Comparison of ENCODE assay signal across 11 cellular contexts in genomic region chr14:75440733-75441474, GRCh38. TPM values are rescaled to one million over a fixed set of nuclear protein-coding genes. Genes with fewer than 3 reads are reported as not detected.
DNase-seq lines count a peak whose midpoint lies in the region; ATAC-seq and TF ChIP-seq lines count a peak whose summit lies in the region.
"Had no signal": no experiment of that assay in that cellular context is flagged by ENCODE, and none has a peak within 500 bp of the region (broad histone marks: within the 10 kb centered on the region; RNA-seq: fewer than 3 reads in every experiment).

No MANE protein-coding gene starts in this region.

- no peak for TF ChIP-seq CTCF in chondrocyte (IDR thresholded peaks at IDR 0.05)
- TF ChIP-seq CTCF in right lobe of liver (IDR thresholded peaks at IDR 0.05), result no peak

- no peaks in the 10 kb centered on the region for H3K9me3 Mint-ChIP-seq in chondrocyte (ENCODE audit: low read depth)
- H3K9me3 Mint-ChIP-seq: activated CD4-positive, alpha-beta memory T cell treated with anti-CD3 and anti-CD28 coated beads for 36 hours had no signal

- no peaks in the 10 kb centered on the region for H3K27me3 Mint-ChIP-seq in chondrocyte (ENCODE audit: low read depth)
- H3K27me3 Mint-ChIP-seq: activated CD4-positive, alpha-beta memory T cell treated with anti-CD3 and anti-CD28 coated beads for 36 hours had no signal

- in situ Hi-C loops in GM23248 (cut with MboI), result no loop called here

- H3K27ac ChIP-seq in GM23248 (peak overlapping the region; percentile 97), right lobe of liver (peak overlapping the region in 1 of 3 donors; percentile 49)
- H3K27ac ChIP-seq: hepatocyte had no signal

- H3K4me3 Mint-ChIP-seq in chondrocyte (ENCODE audit: unreplicated experiment), result no peak overlapping the region
- H3K4me3 Mint-ChIP-seq: activated CD4-positive, alpha-beta memory T cell treated with anti-CD3 and anti-CD28 coated beads for 36 hours had no signal

- no peak overlapping the region for H2AFZ ChIP-seq in GM23248
- H2AFZ ChIP-seq: hepatocyte had no signal

- ATAC-seq in right lobe of liver, result peak; percentile 88 to 95 (median 91)
- ATAC-seq in GM19455 (IDR thresholded peaks at IDR 0.05; ENCODE audit: unreplicated experiment), result no peak

- no peaks in the 10 kb centered on the region for H3K9me3 ChIP-seq in GM23248 (ENCODE audit: low read depth)
- H3K9me3 ChIP-seq in right lobe of liver, result no peaks in the 10 kb centered on the region

- peaks cover 75% of the 10 kb centered on the region for H3K79me2 ChIP-seq in GM23248 (ENCODE audit: insufficient read depth)

- H3K9ac ChIP-seq in GM23248, result peak overlapping the region; percentile 79

- H3K9me2 ChIP-seq in GM23248 (ENCODE audit: insufficient read depth), result no peaks in the 10 kb centered on the region

- peaks cover 43% of the 10 kb centered on the region for H3K4me1 Mint-ChIP-seq in chondrocyte (ENCODE audit: low read depth)

- H3K4me1 ChIP-seq in GM23248 (ENCODE audit: insufficient read depth) (peaks cover 47% of the 10 kb centered on the region), right lobe of liver (peaks cover 0 to 28% (median 3%) of the 10 kb centered on the region in 4 donors)

- peak overlapping the region; percentile 55 for H3K4me2 ChIP-seq in GM23248 (ENCODE audit: unreplicated experiment)
- H3K4me2 ChIP-seq: hepatocyte had no signal

- peak; percentile 95 for DNase-seq in GM23248
- no peak for DNase-seq in chondrocyte (ENCODE audit: low spot score)
- peak; percentile 51 to 74 (median 74) for DNase-seq in right lobe of liver
- peak; percentile 88 for DNase-seq in stromal cell of bone marrow (ENCODE audit: low read depth)
- no peak for DNase-seq in NCI-H2196 (lab: John Stamatoyannopoulos, UW; ENCODE audit: unreplicated experiment)
- no peak for DNase-seq in NCI-H187 treated with DMSO at 0.1 percent for 48 hours (lab: John Stamatoyannopoulos, UW)
- no peak for DNase-seq in NCI-H446 (lab: John Stamatoyannopoulos, UW)
- DNase-seq: activated CD4-positive, alpha-beta memory T cell treated with anti-CD3 and anti-CD28 coated beads for 36 hours; NCI-H2029 treated with DMSO at 0.1 percent for 48 hours had no signal

- 24 to 25% methylated on average over 14 of the region's 14 CpGs for WGBS in GM23248 (ENCODE audit: low coverage in 1 of 2, low lambda C conversion rate in 2 of 2, missing lambda C conversion rate in 2 of 2), 2 experiments
- WGBS in right lobe of liver (ENCODE audit: insufficient coverage, low coverage, low lambda C conversion rate, missing lambda C conversion rate), result 27% methylated on average over 14 of the region's 14 CpGs

- peak overlapping the region; percentile 80 for H3K27ac Mint-ChIP-seq in chondrocyte (ENCODE audit: unreplicated experiment)
- H3K27ac Mint-ChIP-seq: activated CD4-positive, alpha-beta memory T cell treated with anti-CD3 and anti-CD28 coated beads for 36 hours had no signal

- H3K36me3 Mint-ChIP-seq in chondrocyte (ENCODE audit: low read depth), result peaks cover 41% of the 10 kb centered on the region
- H3K36me3 Mint-ChIP-seq: activated CD4-positive, alpha-beta memory T cell treated with anti-CD3 and anti-CD28 coated beads for 36 hours had no signal

- TF ChIP-seq POLR2A in right lobe of liver (IDR thresholded peaks at IDR 0.05), result no peak

- peaks cover 15% of the 10 kb centered on the region; the same call in 1 of the 2 replicates for H4K20me1 ChIP-seq in GM23248 (ENCODE audit: insufficient read depth)

- H3K36me3 ChIP-seq in GM23248 (ENCODE audit: low read depth) (peaks cover 51% of the 10 kb centered on the region), right lobe of liver (peaks cover 0 to 20% (median 9%) of the 10 kb centered on the region in 4 donors)

- intact Hi-C loops in right lobe of liver (cut with DNase I), result no loop called here

- H3K27me3 ChIP-seq in GM23248 (replicated peaks; ENCODE audit: insufficient read depth) (no peaks in the 10 kb centered on the region), right lobe of liver (no peaks in the 10 kb centered on the region)
- H3K27me3 ChIP-seq: hepatocyte had no signal

- H3F3A ChIP-seq in GM23248 (ENCODE audit: insufficient read depth), result peaks cover 60% of the 10 kb centered on the region

- H3K4me3 ChIP-seq in GM23248, result no peak overlapping the region
- no peak overlapping the region for H3K4me3 ChIP-seq in right lobe of liver
- H3K4me3 ChIP-seq: hepatocyte had no signal

RNA-seq across cellular contexts. Expression of gene JDP2, which starts 13.1 kb away (rescaled TPM):
- total RNA-seq in GM23248 (2014; rRNA removed; shearing (Covaris generic)), result 163 and 174 TPM in 2 replicates
- polyA plus RNA-seq in GM23248 (2016; fragmentation: Nextera tagmentation; extraction: Ambion mirVana), result 20.0 and 21.5 TPM in 2 replicates
- 25.9 to 78.0 TPM (median 72.2 TPM) in 3 replicates for total RNA-seq in chondrocyte
- 10 to 100 TPM in 4 of 6 experiments, 1 to 10 TPM in 2; 8.3 to 22.0 (median 11.8) TPM for total RNA-seq in right lobe of liver

Comparison
In these comparisons a context has a peak if more than half of its experiments do, and no peak if none do; other contexts are left out.
1. DNase-seq: peak in GM23248 (single experiment), right lobe of liver (3 of 3) and stromal cell of bone marrow (single experiment); none in chondrocyte (single experiment), NCI-H2196 (single experiment), NCI-H187 treated with DMSO at 0.1 percent for 48 hours (single experiment) and NCI-H446 (0 of 2).